ENCODE assay signal across 12 cellular contexts in genomic region chr16:79380990-79381389, GRCh38.
DNase-seq lines count a peak whose midpoint lies in the region; ATAC-seq, FAIRE-seq and TF ChIP-seq lines count a peak whose summit lies in the region.
"Had no signal": no experiment of that assay in that cellular context is flagged by ENCODE, and none has a peak within 500 bp of the region (broad histone marks: within the 10 kb centered on the region; RNA-seq: fewer than 3 reads in every experiment).

No MANE protein-coding gene starts in this region.

- in situ Hi-C loops in brain microvascular endothelial cell (cut with HindIII; ENCODE audit: low pct_ligation_motif_present, low sequenced_read_pairs) = no loop called here

- H3K27me3 Mint-ChIP-seq in activated CD8-positive, alpha-beta T cell treated with anti-CD3 and anti-CD28 coated beads for 36 hours = peaks cover 13% of the 10 kb centered on the region
- H3K27me3 Mint-ChIP-seq in activated CD8-positive, alpha-beta T cell treated with anti-CD3 and anti-CD28 coated beads, Interleukin-2, amount 10 ng/mL, durations not matched to agents 7 days and 5 days (ENCODE audit: low read depth) = peaks cover 6% of the 10 kb centered on the region
- H3K27me3 Mint-ChIP-seq in endothelial cell (ENCODE audit: unreplicated experiment) = peaks cover 2% of the 10 kb centered on the region

- DNase-seq in activated CD8-positive, alpha-beta T cell treated with anti-CD3 and anti-CD28 coated beads for 36 hours = peak; percentile 5
- no peak for DNase-seq in activated CD8-positive, alpha-beta T cell treated with anti-CD3 and anti-CD28 coated beads, Interleukin-2, amount 10 ng/mL, durations not matched to agents 7 days and 5 days
- DNase-seq in Peyer's patch (no peak), endothelial cell (ENCODE audit: low spot score) (no peak), small intestine (peak; percentile 67), brain microvascular endothelial cell (no peak)
- DNase-seq: KG1, NCI-H187 had no signal

- CTCF ChIA-PET in activated CD8-positive, alpha-beta T cell treated with anti-CD3 and anti-CD28 coated beads for 36 hours (lab: Charles Lee) = interaction anchor here (1.4 kb wide), 1 partner anchor 12 kb away, joined by 4 read pairs; no protein-coding TSS in a partner anchor
- CTCF ChIA-PET in activated CD8-positive, alpha-beta T cell treated with anti-CD3 and anti-CD28 coated beads, Interleukin-2, amount 10 ng/mL, durations not matched to agents 7 days and 5 days (lab: Charles Lee) = no interaction called here

- WGBS in small intestine, 3 donors = 7 to 23% (median 10%) methylated on average over 5 of the region's 5 CpGs

- peak overlapping the region; percentile 18 for H3K4me3 Mint-ChIP-seq in activated CD8-positive, alpha-beta T cell treated with anti-CD3 and anti-CD28 coated beads for 36 hours
- H3K4me3 Mint-ChIP-seq in activated CD8-positive, alpha-beta T cell treated with anti-CD3 and anti-CD28 coated beads, Interleukin-2, amount 10 ng/mL, durations not matched to agents 7 days and 5 days = no peak overlapping the region
- H3K4me3 Mint-ChIP-seq in endothelial cell (ENCODE audit: unreplicated experiment) = no peak overlapping the region

- H3K4me3 ChIP-seq in Peyer's patch (no peak overlapping the region), small intestine (ENCODE audit: low read depth in 1 of 2, low read length in 2 of 2) (no peak overlapping the region), brain microvascular endothelial cell (ENCODE audit: low read depth, low read length) (no peak overlapping the region)
- H3K4me3 ChIP-seq: cardiac muscle cell, esophagus muscularis mucosa had no signal

- H3K9me3 ChIP-seq in Peyer's patch (no peaks in the 10 kb centered on the region), small intestine (ENCODE audit: control insufficient read depth, low read depth) (no peaks in the 10 kb centered on the region)
- H3K9me3 ChIP-seq: esophagus muscularis mucosa had no signal

- intact Hi-C loops in activated CD8-positive, alpha-beta T cell treated with anti-CD3 and anti-CD28 coated beads for 36 hours (cut with micrococcal nuclease) = no loop called here

- peak overlapping the region in 3 of 4 donors; percentile 14 to 51 (median 28) for H3K27ac ChIP-seq in Peyer's patch
- H3K27ac ChIP-seq in small intestine (ENCODE audit: low read depth in 1 of 2, low read length in 1 of 2) = peak overlapping the region in 1 of 2 donors; percentile 12
- H3K27ac ChIP-seq in brain microvascular endothelial cell = no peak overlapping the region
- H3K27ac ChIP-seq: cardiac muscle cell, esophagus muscularis mucosa had no signal

- H3K36me3 ChIP-seq in Peyer's patch = no peaks in the 10 kb centered on the region
- H3K36me3 ChIP-seq in small intestine (ENCODE audit: control insufficient read depth in 2 of 2, insufficient read depth in 2 of 2, low read length in 2 of 2) = no peaks in the 10 kb centered on the region
- no peaks in the 10 kb centered on the region for H3K36me3 ChIP-seq in brain microvascular endothelial cell (replicated peaks)
- H3K36me3 ChIP-seq: cardiac muscle cell, esophagus muscularis mucosa had no signal

- H3K9me3 Mint-ChIP-seq in activated CD8-positive, alpha-beta T cell treated with anti-CD3 and anti-CD28 coated beads for 36 hours = peaks cover 2% of the 10 kb centered on the region
- H3K9me3 Mint-ChIP-seq in activated CD8-positive, alpha-beta T cell treated with anti-CD3 and anti-CD28 coated beads, Interleukin-2, amount 10 ng/mL, durations not matched to agents 7 days and 5 days (ENCODE audit: insufficient read depth) = peaks cover 5% of the 10 kb centered on the region
- H3K9me3 Mint-ChIP-seq in endothelial cell (ENCODE audit: unreplicated experiment) = no peaks in the 10 kb centered on the region

- no peak for TF ChIP-seq CTCF in activated CD8-positive, alpha-beta T cell treated with anti-CD3 and anti-CD28 coated beads for 36 hours (IDR thresholded peaks at IDR 0.05)
- no peak for TF ChIP-seq CTCF in Peyer's patch (IDR thresholded peaks at IDR 0.05)
- no peak for TF ChIP-seq CTCF in endothelial cell (IDR thresholded peaks at IDR 0.05; ENCODE audit: unreplicated experiment)
- no peak for TF ChIP-seq CTCF in brain microvascular endothelial cell (IDR thresholded peaks at IDR 0.05; ENCODE audit: low read depth, low read length, missing control alignments)

- TF ChIP-seq POLR2A in Peyer's patch (IDR thresholded peaks at IDR 0.05) = no peak

- peak; percentile 30 for ATAC-seq in activated CD8-positive, alpha-beta T cell treated with anti-CD3 and anti-CD28 coated beads for 36 hours
- no peak for ATAC-seq in activated CD8-positive, alpha-beta T cell treated with anti-CD3 and anti-CD28 coated beads, Interleukin-2, amount 10 ng/mL, durations not matched to agents 7 days and 5 days
- ATAC-seq in GM21576 (IDR thresholded peaks at IDR 0.05; ENCODE audit: unreplicated experiment) (no peak), HG03045 (IDR thresholded peaks at IDR 0.05; ENCODE audit: unreplicated experiment) (no peak)

- no peak for FAIRE-seq in small intestine (lab: Jason Lieb, UNC)

- peak overlapping the region; percentile 47 for H3K27ac Mint-ChIP-seq in activated CD8-positive, alpha-beta T cell treated with anti-CD3 and anti-CD28 coated beads for 36 hours
- H3K27ac Mint-ChIP-seq in activated CD8-positive, alpha-beta T cell treated with anti-CD3 and anti-CD28 coated beads, Interleukin-2, amount 10 ng/mL, durations not matched to agents 7 days and 5 days = no peak overlapping the region
- H3K27ac Mint-ChIP-seq in endothelial cell (ENCODE audit: unreplicated experiment) = peak overlapping the region; percentile 43

- H3K27me3 ChIP-seq in Peyer's patch (no peaks in the 10 kb centered on the region), small intestine (ENCODE audit: control insufficient read depth in 2 of 2, insufficient read depth in 2 of 2, low read length in 2 of 2) (no peaks in the 10 kb centered on the region), brain microvascular endothelial cell (replicated peaks) (no peaks in the 10 kb centered on the region)
- H3K27me3 ChIP-seq: cardiac muscle cell had no signal

- POLR2A ChIA-PET in activated CD8-positive, alpha-beta T cell treated with anti-CD3 and anti-CD28 coated beads for 36 hours (lab: Charles Lee) = interaction anchor here (1.2 kb wide), 2 partner anchors 9 to 29 kb away, joined by 3 to 4 read pairs; no protein-coding TSS in a partner anchor
- POLR2A ChIA-PET in activated CD8-positive, alpha-beta T cell treated with anti-CD3 and anti-CD28 coated beads, Interleukin-2, amount 10 ng/mL, durations not matched to agents 7 days and 5 days (lab: Charles Lee) = no interaction called here

- H3K36me3 Mint-ChIP-seq in activated CD8-positive, alpha-beta T cell treated with anti-CD3 and anti-CD28 coated beads for 36 hours (ENCODE audit: low read depth) = no peaks in the 10 kb centered on the region
- H3K36me3 Mint-ChIP-seq in activated CD8-positive, alpha-beta T cell treated with anti-CD3 and anti-CD28 coated beads, Interleukin-2, amount 10 ng/mL, durations not matched to agents 7 days and 5 days (ENCODE audit: low read depth) = no peaks in the 10 kb centered on the region
- H3K36me3 Mint-ChIP-seq in endothelial cell (ENCODE audit: low read depth, unreplicated experiment) = no peaks in the 10 kb centered on the region

- H3K4me1 ChIP-seq in Peyer's patch (no peaks in the 10 kb centered on the region), small intestine (ENCODE audit: control insufficient read depth in 2 of 2, insufficient read depth in 1 of 2, low read depth in 1 of 2, low read length in 1 of 2) (peaks cover 0 to 5% of the 10 kb centered on the region in 2 donors)
- H3K4me1 ChIP-seq: esophagus muscularis mucosa had no signal

- H3K4me1 Mint-ChIP-seq in activated CD8-positive, alpha-beta T cell treated with anti-CD3 and anti-CD28 coated beads for 36 hours (ENCODE audit: low read depth) = peaks cover 23% of the 10 kb centered on the region
- H3K4me1 Mint-ChIP-seq in activated CD8-positive, alpha-beta T cell treated with anti-CD3 and anti-CD28 coated beads, Interleukin-2, amount 10 ng/mL, durations not matched to agents 7 days and 5 days (ENCODE audit: low read depth) = peaks cover 18% of the 10 kb centered on the region
- H3K4me1 Mint-ChIP-seq in endothelial cell (ENCODE audit: unreplicated experiment) = peaks cover 3% of the 10 kb centered on the region

Comparison
In these comparisons a context has a peak if more than half of its experiments do, and no peak if none do; other contexts are left out.
1. DNase-seq: peak in activated CD8-positive, alpha-beta T cell treated with anti-CD3 and anti-CD28 coated beads for 36 hours (single experiment) and small intestine (single experiment); none in activated CD8-positive, alpha-beta T cell treated with anti-CD3 and anti-CD28 coated beads, Interleukin-2, amount 10 ng/mL, durations not matched to agents 7 days and 5 days (single experiment), Peyer's patch (0 of 3), endothelial cell (single experiment) and brain microvascular endothelial cell (single experiment).